In the genomic region with DNA sequence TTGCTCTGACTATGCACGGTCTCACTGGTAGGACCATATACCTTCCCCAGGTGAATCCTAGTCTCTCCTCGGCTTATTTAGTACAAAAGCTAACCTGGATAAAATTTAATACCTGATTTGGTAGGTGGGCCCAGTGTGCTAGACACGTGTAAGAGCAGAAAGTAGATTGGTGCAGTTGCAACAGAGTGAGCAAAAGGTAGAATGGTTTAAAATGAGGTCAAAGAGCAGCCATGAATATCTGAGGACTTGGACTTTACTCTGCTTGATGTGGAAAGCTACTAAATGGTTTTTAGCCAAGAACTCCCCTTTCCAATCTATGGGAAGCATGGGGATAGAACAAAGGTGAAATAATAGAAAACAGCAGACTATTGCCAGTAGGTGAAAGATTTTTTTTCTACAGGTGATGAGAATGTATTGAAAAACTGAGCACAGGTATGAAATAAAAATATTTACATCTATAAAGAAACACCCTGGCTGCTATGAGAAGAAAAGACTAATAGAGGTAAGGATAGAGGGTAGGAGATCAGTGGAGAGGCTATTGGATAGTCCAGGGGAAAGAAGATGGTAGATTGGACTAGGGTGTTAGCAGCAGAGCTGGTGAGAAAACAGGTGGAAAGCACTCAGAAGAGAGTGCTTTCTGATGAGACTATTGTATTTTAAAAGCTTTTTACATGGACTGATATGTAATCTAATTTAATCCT, we compare ENCODE assay signal across 25 cellular contexts.
"Had no signal": no experiment of that assay in that cellular context is flagged by ENCODE, and none has a peak within 500 bp of the region (broad histone marks: within the 10 kb centered on the region; RNA-seq: fewer than 3 reads in every experiment).

No MANE protein-coding gene starts in this region.

- H3K9me3 Mint-ChIP-seq: mesothelial cell of epicardium; natural killer cell treated with Interleukin-12 subunit alpha and Interleukin-12 subunit beta and Interleukin-15 and Interleukin-18, amount 100 ng/mL, for 72 hours; stimulated activated effector memory CD8-positive, alpha-beta T cell treated with anti-CD3 and anti-CD28 coated beads, Interleukin-12 subunit alpha, Interleukin-12 subunit beta, amount 100 ng/mL, for 72 hours; stimulated activated naive CD8-positive, alpha-beta T cell treated with anti-CD3 and anti-CD28 coated beads, Interleukin-15, Interleukin-2, amounts not matched to agents 100 ng/mL and 50 ng/mL, for 24 hours had no signal

- H3K27me3 Mint-ChIP-seq: progenitor cell of endocrine pancreas had no signal

- H3K4me3 Mint-ChIP-seq: immature natural killer cell; mesothelial cell of epicardium; naive thymus-derived CD4-positive, alpha-beta T cell; natural killer cell treated with Interleukin-12 subunit alpha and Interleukin-12 subunit beta and Interleukin-15 and Interleukin-18, amount 100 ng/mL, for 72 hours; stimulated activated effector memory CD8-positive, alpha-beta T cell treated with anti-CD3 and anti-CD28 coated beads, Interleukin-12 subunit alpha, Interleukin-12 subunit beta, amount 100 ng/mL, for 72 hours; stimulated activated naive CD8-positive, alpha-beta T cell treated with anti-CD3 and anti-CD28 coated beads, Interleukin-15, Interleukin-2, amounts not matched to agents 100 ng/mL and 50 ng/mL, for 24 hours had no signal

- H3K4me1 ChIP-seq: left lung, right atrium auricular region, spleen, suprapubic skin, tibial artery, upper lobe of right lung had no signal

- H3K27ac ChIP-seq: left lung, ovary, right atrium auricular region, skin epidermis, spleen, suprapubic skin, thoracic aorta, tibial artery, upper lobe of right lung had no signal

- DNase-seq: hypothalamus; immature natural killer cell; left lung; mesendoderm; naive thymus-derived CD4-positive, alpha-beta T cell; ovary; spleen; stimulated activated CD4-positive, alpha-beta T cell treated with anti-CD3 and anti-CD28 coated beads, Interleukin-4, amount 100 ng/mL, for 24 hours; stimulated activated naive CD4-positive, alpha-beta T cell; tibial artery; trophoblast cell; upper lobe of right lung had no signal

- ATAC-seq: left lung; naive thymus-derived CD4-positive, alpha-beta T cell; natural killer cell treated with Interleukin-12 subunit alpha and Interleukin-12 subunit beta and Interleukin-15 and Interleukin-18, amount 100 ng/mL, for 72 hours; sciatic nerve; stimulated activated effector memory CD8-positive, alpha-beta T cell treated with anti-CD3 and anti-CD28 coated beads, Interleukin-12 subunit alpha, Interleukin-12 subunit beta, amount 100 ng/mL, for 72 hours; upper lobe of right lung had no signal

- H3K27ac Mint-ChIP-seq: immature natural killer cell; mesothelial cell of epicardium; naive thymus-derived CD4-positive, alpha-beta T cell; natural killer cell treated with Interleukin-12 subunit alpha and Interleukin-12 subunit beta and Interleukin-15 and Interleukin-18, amount 100 ng/mL, for 72 hours; progenitor cell of endocrine pancreas; stimulated activated effector memory CD8-positive, alpha-beta T cell treated with anti-CD3 and anti-CD28 coated beads, Interleukin-12 subunit alpha, Interleukin-12 subunit beta, amount 100 ng/mL, for 72 hours; stimulated activated naive CD8-positive, alpha-beta T cell treated with anti-CD3 and anti-CD28 coated beads, Interleukin-15, Interleukin-2, amounts not matched to agents 100 ng/mL and 50 ng/mL, for 24 hours had no signal

- H3K36me3 Mint-ChIP-seq: immature natural killer cell; mesothelial cell of epicardium; naive thymus-derived CD4-positive, alpha-beta T cell; natural killer cell treated with Interleukin-12 subunit alpha and Interleukin-12 subunit beta and Interleukin-15 and Interleukin-18, amount 100 ng/mL, for 72 hours; stimulated activated effector memory CD8-positive, alpha-beta T cell treated with anti-CD3 and anti-CD28 coated beads, Interleukin-12 subunit alpha, Interleukin-12 subunit beta, amount 100 ng/mL, for 72 hours had no signal

- H3K4me1 Mint-ChIP-seq: immature natural killer cell; mesothelial cell of epicardium; stimulated activated effector memory CD8-positive, alpha-beta T cell treated with anti-CD3 and anti-CD28 coated beads, Interleukin-12 subunit alpha, Interleukin-12 subunit beta, amount 100 ng/mL, for 72 hours had no signal

- H3K27me3 ChIP-seq: left lung, ovary, right atrium auricular region, suprapubic skin, upper lobe of right lung had no signal

- H3K4me3 ChIP-seq: left lung, lung, ovary, right atrium auricular region, skin epidermis, spleen, suprapubic skin, thoracic aorta, tibial artery, upper lobe of right lung had no signal

- FAIRE-seq: islet of Langerhans, urothelium cell line had no signal

- H3K36me3 ChIP-seq: left lung, ovary, right atrium auricular region, spleen, suprapubic skin, thoracic aorta, tibial artery, upper lobe of right lung had no signal

- H3K9me3 ChIP-seq: left lung, ovary, right atrium auricular region, spleen, suprapubic skin, thoracic aorta, tibial artery, upper lobe of right lung had no signal
